In the genomic region with DNA sequence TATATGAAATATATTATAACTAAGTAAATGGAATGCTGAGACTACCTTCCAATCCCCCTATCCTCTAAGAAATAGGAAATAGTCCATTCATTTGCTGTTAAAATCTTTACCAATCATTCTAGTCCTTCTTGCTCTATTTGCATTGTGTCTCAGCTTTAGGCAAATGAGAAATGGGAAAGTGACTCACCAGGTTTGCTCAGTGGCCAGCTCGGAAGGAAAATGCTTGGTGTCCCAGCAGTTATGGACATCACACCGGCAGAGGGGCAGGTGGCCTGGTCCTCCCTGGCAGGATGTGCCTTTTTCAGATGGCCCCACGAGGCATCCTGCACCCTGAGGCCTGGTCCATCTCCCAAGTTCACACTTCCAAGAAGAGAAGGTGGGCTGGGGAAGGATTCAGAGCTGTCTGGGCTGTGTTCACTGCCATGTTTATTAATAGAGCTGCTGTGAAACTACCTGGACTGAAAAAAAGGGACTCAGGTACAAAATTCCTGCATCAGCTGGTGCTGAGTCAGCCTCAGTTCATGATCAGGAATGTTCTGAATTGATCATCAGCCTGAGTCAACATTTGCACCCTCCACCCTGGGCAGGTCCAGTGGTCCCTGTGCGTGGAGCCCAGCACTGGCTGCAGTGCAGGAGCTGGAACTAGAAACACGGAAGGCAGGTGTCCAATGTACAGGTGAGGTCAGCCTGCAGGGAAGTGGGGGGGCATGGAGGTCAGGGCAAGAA, we compare ENCODE assay signal across 17 cellular contexts.
DNase-seq lines count a peak whose midpoint lies in the region; ATAC-seq, FAIRE-seq and TF ChIP-seq lines count a peak whose summit lies in the region.
"Had no signal": no experiment of that assay in that cellular context is flagged by ENCODE, and none has a peak within 500 bp of the region (broad histone marks: within the 10 kb centered on the region; RNA-seq: fewer than 3 reads in every experiment).

No MANE protein-coding gene starts in this region.

- ATAC-seq in A549: peak; percentile 56 to 77; a peak in 3 of 6 replicates
- no peak for ATAC-seq in HG03108 (IDR thresholded peaks at IDR 0.05; ENCODE audit: unreplicated experiment)
- ATAC-seq in HG03460 (IDR thresholded peaks at IDR 0.05; ENCODE audit: unreplicated experiment): no peak
- ATAC-seq: right cardiac atrium had no signal

- TF ChIP-seq EP300 in A549 (IDR thresholded peaks at IDR 0.05): no peak

- no peak overlapping the region for H3K4me3 ChIP-seq in A549
- H3K4me3 ChIP-seq in foreskin fibroblast (ENCODE audit: low read depth in 1 of 2, low read length in 2 of 2): no peak overlapping the region
- H3K4me3 ChIP-seq: neural progenitor cell had no signal

- H3K27ac ChIP-seq in A549: peak overlapping the region; percentile 52 to 78
- H3K27ac ChIP-seq: neural progenitor cell, RWPE1, VCaP had no signal

- CTCF ChIA-PET in A549 (lab: Yijun Ruan, JAX): interaction anchor here (1.2 to 4.9 kb wide), 12 partner anchors 10 to 699 kb away, joined by 3 to 33 read pairs (median 6); no protein-coding TSS in a partner anchor

- H3K4me1 ChIP-seq in A549: peaks cover 25% of the 10 kb centered on the region
- H3K4me1 ChIP-seq: neural progenitor cell had no signal

- peak overlapping the region; percentile 49 for H3K4me2 ChIP-seq in A549
- H3K4me2 ChIP-seq: neural progenitor cell had no signal

- 0 out of 5 replicates have a peak, but pooled peaks of 1 of the 2 experiments have one; percentile 18 for TF ChIP-seq RAD21 in A549 (conservative IDR thresholded peaks at IDR 0.05 in 1 of 2, IDR thresholded peaks at IDR 0.05 in 1 of 2)

- no peak for TF ChIP-seq CTCF in A549 (IDR thresholded peaks at IDR 0.05)
- TF ChIP-seq CTCF in foreskin fibroblast (IDR thresholded peaks at IDR 0.05; ENCODE audit: low read depth, low read length): no peak
- TF ChIP-seq CTCF in D721Med (IDR thresholded peaks at IDR 0.05; ENCODE audit: insufficient read depth, missing control alignments): no peak

- TF ChIP-seq POLR2A in A549 (IDR thresholded peaks at IDR 0.05; ENCODE audit: low read length): no peak

- POLR2A ChIA-PET in A549 (lab: Yijun Ruan, JAX): interaction anchor here (0.6 kb wide), 1 partner anchor 1689 kb away, joined by 3 read pairs; no protein-coding TSS in a partner anchor

- H3K9me3 ChIP-seq in A549: peaks cover 6% of the 10 kb centered on the region; the same call in 1 of the 3 replicates

- DNase-seq in A549 (ENCODE audit: low read depth in 1 of 2, low spot score in 1 of 2) (peak; percentile 42 to 43), GM03348 (ENCODE audit: low spot score) (peak; percentile 33), RPMI7951 (ENCODE audit: low read depth) (peak; percentile 74), foreskin fibroblast (peak; percentile 48 to 69), D721Med (ENCODE audit: insufficient read length, low spot score) (no peak), NAMALWA (ENCODE audit: low spot score) (no peak)
- DNase-seq: glutamatergic neuron, NCI-H1092, NCI-H82, right cardiac atrium had no signal

- no peak for FAIRE-seq in A549 (lab: Jason Lieb, UNC)
- no peak for FAIRE-seq in D721Med (lab: Jason Lieb, UNC)
- FAIRE-seq: endometrium, islet of Langerhans had no signal

- WGBS in A549 (ENCODE audit: missing lambda C conversion rate): 36% methylated on average over 5 of the region's 5 CpGs

TF ChIP-seq in A549, 52 proteins besides CTCF, POLR2A, EP300 and RAD21:
- TF ChIP-seq FOXS1 (CRISPR knock-in tag; IDR thresholded peaks at IDR 0.05) (no peak), EHMT2 (IDR thresholded peaks at IDR 0.05; ENCODE audit: low read depth) (no peak), MYC (IDR thresholded peaks at IDR 0.05; ENCODE audit: borderline replicate concordance, low read length) (no peak), MAZ (IDR thresholded peaks at IDR 0.05; ENCODE audit: borderline replicate concordance, low read depth, low read length) (no peak), JUN (IDR thresholded peaks at IDR 0.05) (no peak), NPAS2 (CRISPR knock-in tag; IDR thresholded peaks at IDR 0.05; ENCODE audit: borderline replicate concordance) (no peak), RARB (CRISPR knock-in tag; IDR thresholded peaks at IDR 0.05) (no peak), ESRRA (IDR thresholded peaks at IDR 0.05; ENCODE audit: borderline replicate concordance, low read length) (no peak), HDAC2 (IDR thresholded peaks at IDR 0.05) (no peak), HOXB5 (CRISPR knock-in tag; IDR thresholded peaks at IDR 0.05) (no peak), ZNF302 (CRISPR knock-in tag; IDR thresholded peaks at IDR 0.05) (no peak), KDM1A (IDR thresholded peaks at IDR 0.05; ENCODE audit: low read depth) (no peak), USF2 (IDR thresholded peaks at IDR 0.05) (no peak), CBX2 (IDR thresholded peaks at IDR 0.05; ENCODE audit: borderline replicate concordance, low read depth) (no peak), HOXA7 (CRISPR knock-in tag; IDR thresholded peaks at IDR 0.05) (no peak), CHD2 (IDR thresholded peaks at IDR 0.05; ENCODE audit: low read length, partially characterized antibody) (no peak)
- TF ChIP-seq, protein P1, sequence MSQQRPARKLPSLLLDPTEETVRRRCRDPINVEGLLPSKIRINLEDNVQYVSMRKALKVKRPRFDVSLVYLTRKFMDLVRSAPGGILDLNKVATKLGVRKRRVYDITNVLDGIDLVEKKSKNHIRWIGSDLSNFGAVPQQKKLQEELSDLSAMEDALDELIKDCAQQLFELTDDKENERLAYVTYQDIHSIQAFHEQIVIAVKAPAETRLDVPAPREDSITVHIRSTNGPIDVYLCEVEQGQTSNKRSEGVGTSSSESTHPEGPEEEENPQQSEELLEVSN (IDR thresholded peaks at IDR 0.05; ENCODE audit: borderline replicate concordance, low read depth): no peak
- TF ChIP-seq, protein P2, sequence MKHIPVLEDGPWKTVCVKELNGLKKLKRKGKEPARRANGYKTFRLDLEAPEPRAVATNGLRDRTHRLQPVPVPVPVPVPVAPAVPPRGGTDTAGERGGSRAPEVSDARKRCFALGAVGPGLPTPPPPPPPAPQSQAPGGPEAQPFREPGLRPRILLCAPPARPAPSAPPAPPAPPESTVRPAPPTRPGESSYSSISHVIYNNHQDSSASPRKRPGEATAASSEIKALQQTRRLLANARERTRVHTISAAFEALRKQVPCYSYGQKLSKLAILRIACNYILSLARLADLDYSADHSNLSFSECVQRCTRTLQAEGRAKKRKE (CRISPR knock-in tag; IDR thresholded peaks at IDR 0.05; ENCODE audit: low read depth): no peak
- TF ChIP-seq, protein P3, sequence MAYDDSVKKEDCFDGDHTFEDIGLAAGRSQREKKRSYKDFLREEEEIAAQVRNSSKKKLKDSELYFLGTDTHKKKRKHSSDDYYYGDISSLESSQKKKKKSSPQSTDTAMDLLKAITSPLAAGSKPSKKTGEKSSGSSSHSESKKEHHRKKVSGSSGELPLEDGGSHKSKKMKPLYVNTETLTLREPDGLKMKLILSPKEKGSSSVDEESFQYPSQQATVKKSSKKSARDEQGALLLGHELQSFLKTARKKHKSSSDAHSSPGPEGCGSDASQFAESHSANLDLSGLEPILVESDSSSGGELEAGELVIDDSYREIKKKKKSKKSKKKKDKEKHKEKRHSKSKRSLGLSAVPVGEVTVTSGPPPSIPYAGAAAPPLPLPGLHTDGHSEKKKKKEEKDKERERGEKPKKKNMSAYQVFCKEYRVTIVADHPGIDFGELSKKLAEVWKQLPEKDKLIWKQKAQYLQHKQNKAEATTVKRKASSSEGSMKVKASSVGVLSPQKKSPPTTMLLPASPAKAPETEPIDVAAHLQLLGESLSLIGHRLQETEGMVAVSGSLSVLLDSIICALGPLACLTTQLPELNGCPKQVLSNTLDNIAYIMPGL (CRISPR knock-in tag; IDR thresholded peaks at IDR 0.05; ENCODE audit: borderline replicate concordance): no peak

Comparison
In these comparisons a context has a peak if more than half of its experiments do, and no peak if none do; other contexts are left out.
1. ATAC-seq: peak in A549 (2 of 2); none in HG03108 (single experiment) and HG03460 (single experiment).
2. DNase-seq: peak in A549 (2 of 2), GM03348 (single experiment), RPMI7951 (single experiment) and foreskin fibroblast (2 of 2); none in D721Med (single experiment) and NAMALWA (single experiment).